In the genomic region with DNA sequence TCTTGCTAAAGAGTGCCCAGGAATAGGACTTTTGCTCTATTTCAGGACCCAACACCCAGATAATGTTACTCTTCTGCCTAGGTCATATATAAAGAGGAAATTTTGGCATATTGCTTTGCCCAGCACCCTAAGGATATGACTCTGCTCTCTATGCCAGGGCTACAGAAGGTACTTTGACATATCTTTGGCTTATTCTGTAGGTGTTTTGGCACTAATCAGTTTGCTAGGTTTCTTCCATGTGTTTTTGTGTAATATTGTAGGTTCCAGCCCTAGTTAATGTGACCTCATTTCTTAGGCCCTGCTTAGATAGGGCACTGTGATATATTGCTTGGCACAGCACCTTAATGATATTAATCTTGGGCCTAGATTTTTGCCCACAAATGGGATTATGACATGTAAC, we compare ENCODE assay signal across 23 cellular contexts.
"Had no signal": no experiment of that assay in that cellular context is flagged by ENCODE, and none has a peak within 500 bp of the region (broad histone marks: within the 10 kb centered on the region; RNA-seq: fewer than 3 reads in every experiment).

No MANE protein-coding gene starts in this region.

- H3K27ac ChIP-seq: colonic mucosa, coronary artery, dorsolateral prefrontal cortex, epithelial cell of prostate, esophagus muscularis mucosa, esophagus squamous epithelium, foreskin keratinocyte, gastrocnemius medialis, gastroesophageal sphincter, heart left ventricle, heart right ventricle had no signal

- DNase-seq: colonic mucosa; cortex of kidney; dermis blood vessel endothelial cell; dorsolateral prefrontal cortex; effector CD4-positive, alpha-beta T cell; effector CD8-positive, alpha-beta T cell; effector memory CD4-positive, alpha-beta T cell; effector memory CD8-positive, alpha-beta T cell; endodermal cell; erythroblast; esophagus squamous epithelium; foreskin fibroblast; foreskin keratinocyte; foreskin melanocyte; gastrocnemius medialis; glutamatergic neuron; head of caudate nucleus; heart left ventricle; heart right ventricle had no signal

- H3K9me3 ChIP-seq: colonic mucosa, esophagus muscularis mucosa, esophagus squamous epithelium, gastrocnemius medialis, gastroesophageal sphincter, heart left ventricle, heart right ventricle had no signal

- H3K27me3 ChIP-seq: colonic mucosa, dorsolateral prefrontal cortex, esophagus muscularis mucosa, esophagus squamous epithelium, foreskin keratinocyte, gastrocnemius medialis, gastroesophageal sphincter, heart left ventricle, heart right ventricle had no signal

- H3K4me1 ChIP-seq: colonic mucosa, esophagus muscularis mucosa, esophagus squamous epithelium, foreskin keratinocyte, gastrocnemius medialis, gastroesophageal sphincter, heart left ventricle, heart right ventricle had no signal

- H3K36me3 ChIP-seq: colonic mucosa, esophagus muscularis mucosa, esophagus squamous epithelium, gastrocnemius medialis, gastroesophageal sphincter, heart left ventricle, heart right ventricle had no signal

- H3K4me3 ChIP-seq: colonic mucosa, coronary artery, dorsolateral prefrontal cortex, esophagus muscularis mucosa, esophagus squamous epithelium, gastrocnemius medialis, gastroesophageal sphincter, heart left ventricle, heart right ventricle had no signal
